1 cellular context compared by ENCODE assay signal in the genomic region with DNA sequence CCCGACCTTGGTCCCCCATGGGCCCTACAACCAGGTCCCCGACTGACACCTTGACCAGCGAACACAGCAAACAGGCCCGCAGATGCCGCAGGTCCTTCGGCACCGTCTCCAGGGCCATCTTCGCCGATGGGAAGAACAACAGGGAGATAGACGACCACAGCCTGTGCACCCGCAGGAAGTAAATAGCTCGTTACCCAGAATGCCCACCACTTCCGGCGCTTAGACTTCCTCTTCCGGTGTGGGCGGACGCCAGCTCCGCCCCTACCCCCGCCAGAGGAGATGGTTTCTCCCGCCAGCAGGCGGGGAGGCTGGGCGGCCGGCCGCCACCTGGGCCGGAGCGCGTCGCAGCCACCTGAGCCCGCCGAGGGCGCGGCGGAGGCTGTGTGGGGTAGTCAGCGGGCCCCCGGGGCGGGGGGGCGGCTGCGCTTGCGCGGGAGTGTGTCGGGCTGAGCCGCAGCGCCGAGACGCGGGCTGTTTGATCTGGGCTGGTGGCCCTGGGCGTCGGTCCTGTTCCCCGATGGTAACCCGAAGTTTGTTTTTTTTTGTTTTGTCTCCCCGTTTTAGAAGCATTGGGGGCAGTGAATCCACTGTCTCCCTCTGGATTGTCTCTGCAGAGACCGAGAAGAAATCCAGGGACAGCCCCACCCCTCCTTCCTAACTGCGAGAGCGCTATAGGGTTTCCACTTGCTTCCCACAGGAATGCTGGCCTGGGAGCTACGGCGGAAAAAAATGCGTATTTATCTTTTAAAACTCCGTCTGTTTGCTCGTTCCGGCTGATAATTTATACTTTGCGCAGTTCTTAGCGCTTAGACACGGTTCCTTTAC.
TF ChIP-seq lines count a peak whose summit lies in the region.

A gene (minus strand): TSS at position 184 of the 825 bp plus-strand sequence. CDS start 66 bp downstream, at position 118.

TF ChIP-seq in HepG2, 621 proteins besides CTCF, POLR2A, EP300 and RAD21 (continued from another document and continues in another):
- TF ChIP-seq, protein P1, sequence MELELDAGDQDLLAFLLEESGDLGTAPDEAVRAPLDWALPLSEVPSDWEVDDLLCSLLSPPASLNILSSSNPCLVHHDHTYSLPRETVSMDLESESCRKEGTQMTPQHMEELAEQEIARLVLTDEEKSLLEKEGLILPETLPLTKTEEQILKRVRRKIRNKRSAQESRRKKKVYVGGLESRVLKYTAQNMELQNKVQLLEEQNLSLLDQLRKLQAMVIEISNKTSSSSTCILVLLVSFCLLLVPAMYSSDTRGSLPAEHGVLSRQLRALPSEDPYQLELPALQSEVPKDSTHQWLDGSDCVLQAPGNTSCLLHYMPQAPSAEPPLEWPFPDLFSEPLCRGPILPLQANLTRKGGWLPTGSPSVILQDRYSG (CRISPR knock-in tag; IDR thresholded peaks at IDR 0.05), result 0 out of 2 replicates have a peak, but pooled peaks have one; percentile 55
- 0 out of 2 replicates have a peak, but pooled peaks have one; percentile 60 for TF ChIP-seq ZNF614 (CRISPR knock-in tag; IDR thresholded peaks at IDR 0.05; ENCODE audit: borderline replicate concordance)
- peak; percentile 90; the same call in 1 of the 2 replicates for TF ChIP-seq ZNF782 (CRISPR knock-in tag; IDR thresholded peaks at IDR 0.05; ENCODE audit: borderline replicate concordance)
- TF ChIP-seq, protein P2, sequence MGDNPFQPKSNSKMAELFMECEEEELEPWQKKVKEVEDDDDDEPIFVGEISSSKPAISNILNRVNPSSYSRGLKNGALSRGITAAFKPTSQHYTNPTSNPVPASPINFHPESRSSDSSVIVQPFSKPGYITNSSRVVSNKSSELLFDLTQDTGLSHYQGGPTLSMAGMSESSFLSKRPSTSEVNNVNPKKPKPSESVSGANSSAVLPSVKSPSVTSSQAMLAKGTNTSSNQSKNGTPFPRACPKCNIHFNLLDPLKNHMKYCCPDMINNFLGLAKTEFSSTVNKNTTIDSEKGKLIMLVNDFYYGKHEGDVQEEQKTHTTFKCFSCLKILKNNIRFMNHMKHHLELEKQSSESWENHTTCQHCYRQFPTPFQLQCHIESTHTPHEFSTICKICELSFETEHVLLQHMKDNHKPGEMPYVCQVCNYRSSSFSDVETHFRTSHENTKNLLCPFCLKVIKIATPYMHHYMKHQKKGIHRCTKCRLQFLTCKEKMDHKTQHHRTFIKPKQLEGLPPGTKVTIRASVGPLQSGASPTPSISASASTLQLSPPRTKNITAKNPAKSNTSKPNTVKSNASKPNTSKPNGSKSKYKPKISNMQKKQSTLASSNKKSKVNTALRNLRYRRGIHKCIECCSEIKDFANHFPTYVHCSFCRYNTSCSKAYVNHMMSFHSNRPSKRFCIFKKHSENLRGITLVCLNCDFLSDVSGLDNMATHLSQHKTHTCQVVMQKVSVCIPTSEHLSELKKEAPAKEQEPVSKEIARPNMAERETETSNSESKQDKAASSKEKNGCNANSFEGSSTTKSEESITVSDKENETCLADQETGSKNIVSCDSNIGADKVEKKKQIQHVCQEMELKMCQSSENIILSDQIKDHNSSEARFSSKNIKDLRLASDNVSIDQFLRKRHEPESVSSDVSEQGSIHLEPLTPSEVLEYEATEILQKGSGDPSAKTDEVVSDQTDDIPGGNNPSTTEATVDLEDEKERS (CRISPR knock-in tag; IDR thresholded peaks at IDR 0.05), result peak; percentile 80
- no peak for TF ChIP-seq TBX3 (IDR thresholded peaks at IDR 0.05; ENCODE audit: borderline replicate concordance)
- peak; percentile 21; the same call in 1 of the 2 replicates for TF ChIP-seq PRMT3 (CRISPR knock-in tag; IDR thresholded peaks at IDR 0.05; ENCODE audit: borderline replicate concordance, low read depth)
- peak; percentile 94 for TF ChIP-seq ERF (CRISPR knock-in tag; IDR thresholded peaks at IDR 0.05)
- TF ChIP-seq, protein P3, sequence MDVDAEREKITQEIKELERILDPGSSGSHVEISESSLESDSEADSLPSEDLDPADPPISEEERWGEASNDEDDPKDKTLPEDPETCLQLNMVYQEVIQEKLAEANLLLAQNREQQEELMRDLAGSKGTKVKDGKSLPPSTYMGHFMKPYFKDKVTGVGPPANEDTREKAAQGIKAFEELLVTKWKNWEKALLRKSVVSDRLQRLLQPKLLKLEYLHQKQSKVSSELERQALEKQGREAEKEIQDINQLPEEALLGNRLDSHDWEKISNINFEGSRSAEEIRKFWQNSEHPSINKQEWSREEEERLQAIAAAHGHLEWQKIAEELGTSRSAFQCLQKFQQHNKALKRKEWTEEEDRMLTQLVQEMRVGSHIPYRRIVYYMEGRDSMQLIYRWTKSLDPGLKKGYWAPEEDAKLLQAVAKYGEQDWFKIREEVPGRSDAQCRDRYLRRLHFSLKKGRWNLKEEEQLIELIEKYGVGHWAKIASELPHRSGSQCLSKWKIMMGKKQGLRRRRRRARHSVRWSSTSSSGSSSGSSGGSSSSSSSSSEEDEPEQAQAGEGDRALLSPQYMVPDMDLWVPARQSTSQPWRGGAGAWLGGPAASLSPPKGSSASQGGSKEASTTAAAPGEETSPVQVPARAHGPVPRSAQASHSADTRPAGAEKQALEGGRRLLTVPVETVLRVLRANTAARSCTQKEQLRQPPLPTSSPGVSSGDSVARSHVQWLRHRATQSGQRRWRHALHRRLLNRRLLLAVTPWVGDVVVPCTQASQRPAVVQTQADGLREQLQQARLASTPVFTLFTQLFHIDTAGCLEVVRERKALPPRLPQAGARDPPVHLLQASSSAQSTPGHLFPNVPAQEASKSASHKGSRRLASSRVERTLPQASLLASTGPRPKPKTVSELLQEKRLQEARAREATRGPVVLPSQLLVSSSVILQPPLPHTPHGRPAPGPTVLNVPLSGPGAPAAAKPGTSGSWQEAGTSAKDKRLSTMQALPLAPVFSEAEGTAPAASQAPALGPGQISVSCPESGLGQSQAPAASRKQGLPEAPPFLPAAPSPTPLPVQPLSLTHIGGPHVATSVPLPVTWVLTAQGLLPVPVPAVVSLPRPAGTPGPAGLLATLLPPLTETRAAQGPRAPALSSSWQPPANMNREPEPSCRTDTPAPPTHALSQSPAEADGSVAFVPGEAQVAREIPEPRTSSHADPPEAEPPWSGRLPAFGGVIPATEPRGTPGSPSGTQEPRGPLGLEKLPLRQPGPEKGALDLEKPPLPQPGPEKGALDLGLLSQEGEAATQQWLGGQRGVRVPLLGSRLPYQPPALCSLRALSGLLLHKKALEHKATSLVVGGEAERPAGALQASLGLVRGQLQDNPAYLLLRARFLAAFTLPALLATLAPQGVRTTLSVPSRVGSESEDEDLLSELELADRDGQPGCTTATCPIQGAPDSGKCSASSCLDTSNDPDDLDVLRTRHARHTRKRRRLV (CRISPR knock-in tag; IDR thresholded peaks at IDR 0.05), result peak; percentile 87
- TF ChIP-seq, protein P4, sequence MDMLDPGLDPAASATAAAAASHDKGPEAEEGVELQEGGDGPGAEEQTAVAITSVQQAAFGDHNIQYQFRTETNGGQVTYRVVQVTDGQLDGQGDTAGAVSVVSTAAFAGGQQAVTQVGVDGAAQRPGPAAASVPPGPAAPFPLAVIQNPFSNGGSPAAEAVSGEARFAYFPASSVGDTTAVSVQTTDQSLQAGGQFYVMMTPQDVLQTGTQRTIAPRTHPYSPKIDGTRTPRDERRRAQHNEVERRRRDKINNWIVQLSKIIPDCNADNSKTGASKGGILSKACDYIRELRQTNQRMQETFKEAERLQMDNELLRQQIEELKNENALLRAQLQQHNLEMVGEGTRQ (IDR thresholded peaks at IDR 0.05; ENCODE audit: low read depth, low read length), result no peak
- TF ChIP-seq, protein P4 (CRISPR knock-in tag; IDR thresholded peaks at IDR 0.05; ENCODE audit: borderline replicate concordance), result no peak
- peak; percentile 96 for TF ChIP-seq SALL1 (CRISPR knock-in tag; IDR thresholded peaks at IDR 0.05)
- TF ChIP-seq, protein P5, sequence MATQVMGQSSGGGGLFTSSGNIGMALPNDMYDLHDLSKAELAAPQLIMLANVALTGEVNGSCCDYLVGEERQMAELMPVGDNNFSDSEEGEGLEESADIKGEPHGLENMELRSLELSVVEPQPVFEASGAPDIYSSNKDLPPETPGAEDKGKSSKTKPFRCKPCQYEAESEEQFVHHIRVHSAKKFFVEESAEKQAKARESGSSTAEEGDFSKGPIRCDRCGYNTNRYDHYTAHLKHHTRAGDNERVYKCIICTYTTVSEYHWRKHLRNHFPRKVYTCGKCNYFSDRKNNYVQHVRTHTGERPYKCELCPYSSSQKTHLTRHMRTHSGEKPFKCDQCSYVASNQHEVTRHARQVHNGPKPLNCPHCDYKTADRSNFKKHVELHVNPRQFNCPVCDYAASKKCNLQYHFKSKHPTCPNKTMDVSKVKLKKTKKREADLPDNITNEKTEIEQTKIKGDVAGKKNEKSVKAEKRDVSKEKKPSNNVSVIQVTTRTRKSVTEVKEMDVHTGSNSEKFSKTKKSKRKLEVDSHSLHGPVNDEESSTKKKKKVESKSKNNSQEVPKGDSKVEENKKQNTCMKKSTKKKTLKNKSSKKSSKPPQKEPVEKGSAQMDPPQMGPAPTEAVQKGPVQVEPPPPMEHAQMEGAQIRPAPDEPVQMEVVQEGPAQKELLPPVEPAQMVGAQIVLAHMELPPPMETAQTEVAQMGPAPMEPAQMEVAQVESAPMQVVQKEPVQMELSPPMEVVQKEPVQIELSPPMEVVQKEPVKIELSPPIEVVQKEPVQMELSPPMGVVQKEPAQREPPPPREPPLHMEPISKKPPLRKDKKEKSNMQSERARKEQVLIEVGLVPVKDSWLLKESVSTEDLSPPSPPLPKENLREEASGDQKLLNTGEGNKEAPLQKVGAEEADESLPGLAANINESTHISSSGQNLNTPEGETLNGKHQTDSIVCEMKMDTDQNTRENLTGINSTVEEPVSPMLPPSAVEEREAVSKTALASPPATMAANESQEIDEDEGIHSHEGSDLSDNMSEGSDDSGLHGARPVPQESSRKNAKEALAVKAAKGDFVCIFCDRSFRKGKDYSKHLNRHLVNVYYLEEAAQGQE (IDR thresholded peaks at IDR 0.05; ENCODE audit: borderline replicate concordance in 1 of 2, low read depth in 1 of 2, low read length in 2 of 2), result peak in 1 of 2 experiments; percentile 54; a peak in 1 of 4 replicates
- peak; percentile 87; the same call in 1 of the 2 replicates for TF ChIP-seq KLF15 (CRISPR knock-in tag; IDR thresholded peaks at IDR 0.05; ENCODE audit: borderline replicate concordance)
- peak; percentile 83; the same call in 1 of the 2 replicates for TF ChIP-seq ZNF230 (CRISPR knock-in tag; IDR thresholded peaks at IDR 0.05)
- TF ChIP-seq KAT2B (IDR thresholded peaks at IDR 0.05; ENCODE audit: borderline replicate concordance, low read depth, low read length), result no peak
- peak; percentile 92; the same call in 1 of the 2 replicates for TF ChIP-seq ZNF326 (CRISPR knock-in tag; IDR thresholded peaks at IDR 0.05; ENCODE audit: borderline replicate concordance)
- TF ChIP-seq SAFB2 (CRISPR knock-in tag; IDR thresholded peaks at IDR 0.05; ENCODE audit: borderline replicate concordance, low read depth), result peak; percentile 93; the same call in 1 of the 2 replicates
- TF ChIP-seq ZNF124 (CRISPR knock-in tag; IDR thresholded peaks at IDR 0.05), result peak; percentile 94
- TF ChIP-seq ELF4 (CRISPR knock-in tag; IDR thresholded peaks at IDR 0.05; ENCODE audit: borderline replicate concordance), result peak; percentile 94; the same call in 1 of the 2 replicates
- TF ChIP-seq RORA (CRISPR knock-in tag; IDR thresholded peaks at IDR 0.05), result 0 out of 2 replicates have a peak, but pooled peaks have one; percentile 33
- TF ChIP-seq BRD4 (CRISPR knock-in tag; IDR thresholded peaks at IDR 0.05), result peak; percentile 88
- TF ChIP-seq SIN3B (IDR thresholded peaks at IDR 0.05; ENCODE audit: low read length), result peak; percentile 91
- TF ChIP-seq, protein P6, sequence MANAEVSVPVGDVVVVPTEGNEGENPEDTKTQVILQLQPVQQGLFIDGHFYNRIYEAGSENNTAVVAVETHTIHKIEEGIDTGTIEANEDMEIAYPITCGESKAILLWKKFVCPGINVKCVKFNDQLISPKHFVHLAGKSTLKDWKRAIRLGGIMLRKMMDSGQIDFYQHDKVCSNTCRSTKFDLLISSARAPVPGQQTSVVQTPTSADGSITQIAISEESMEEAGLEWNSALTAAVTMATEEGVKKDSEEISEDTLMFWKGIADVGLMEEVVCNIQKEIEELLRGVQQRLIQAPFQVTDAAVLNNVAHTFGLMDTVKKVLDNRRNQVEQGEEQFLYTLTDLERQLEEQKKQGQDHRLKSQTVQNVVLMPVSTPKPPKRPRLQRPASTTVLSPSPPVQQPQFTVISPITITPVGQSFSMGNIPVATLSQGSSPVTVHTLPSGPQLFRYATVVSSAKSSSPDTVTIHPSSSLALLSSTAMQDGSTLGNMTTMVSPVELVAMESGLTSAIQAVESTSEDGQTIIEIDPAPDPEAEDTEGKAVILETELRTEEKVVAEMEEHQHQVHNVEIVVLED (CRISPR knock-in tag; IDR thresholded peaks at IDR 0.05; ENCODE audit: borderline replicate concordance), result peak; percentile 85
- no peak for TF ChIP-seq NCOA5 (CRISPR knock-in tag; IDR thresholded peaks at IDR 0.05)
- TF ChIP-seq POGZ (CRISPR knock-in tag; IDR thresholded peaks at IDR 0.05), result peak; percentile 95
- peak; percentile 83 for TF ChIP-seq FOXJ3 (CRISPR knock-in tag; IDR thresholded peaks at IDR 0.05; ENCODE audit: borderline replicate concordance)
- TF ChIP-seq SRY (CRISPR knock-in tag; IDR thresholded peaks at IDR 0.05), result peak; percentile 29; the same call in 1 of the 2 replicates
- no peak for TF ChIP-seq NBN (conservative IDR thresholded peaks at IDR 0.05)
- peak; percentile 77 for TF ChIP-seq CREM (IDR thresholded peaks at IDR 0.05)
- no peak for TF ChIP-seq CREM (CRISPR knock-in tag; IDR thresholded peaks at IDR 0.05)
- peak; percentile 22; the same call in 1 of the 2 replicates for TF ChIP-seq ZNF878 (CRISPR knock-in tag; IDR thresholded peaks at IDR 0.05)
- TF ChIP-seq HNF4G (IDR thresholded peaks at IDR 0.05; ENCODE audit: borderline replicate concordance, low read depth, low read length), result no peak
- peak; percentile 55; the same call in 1 of the 2 replicates for TF ChIP-seq HNF4G (CRISPR knock-in tag; IDR thresholded peaks at IDR 0.05; ENCODE audit: borderline replicate concordance, low read depth)
- peak; percentile 74; the same call in 1 of the 2 replicates for TF ChIP-seq ZNF557 (CRISPR knock-in tag; IDR thresholded peaks at IDR 0.05)
- TF ChIP-seq, protein P7, sequence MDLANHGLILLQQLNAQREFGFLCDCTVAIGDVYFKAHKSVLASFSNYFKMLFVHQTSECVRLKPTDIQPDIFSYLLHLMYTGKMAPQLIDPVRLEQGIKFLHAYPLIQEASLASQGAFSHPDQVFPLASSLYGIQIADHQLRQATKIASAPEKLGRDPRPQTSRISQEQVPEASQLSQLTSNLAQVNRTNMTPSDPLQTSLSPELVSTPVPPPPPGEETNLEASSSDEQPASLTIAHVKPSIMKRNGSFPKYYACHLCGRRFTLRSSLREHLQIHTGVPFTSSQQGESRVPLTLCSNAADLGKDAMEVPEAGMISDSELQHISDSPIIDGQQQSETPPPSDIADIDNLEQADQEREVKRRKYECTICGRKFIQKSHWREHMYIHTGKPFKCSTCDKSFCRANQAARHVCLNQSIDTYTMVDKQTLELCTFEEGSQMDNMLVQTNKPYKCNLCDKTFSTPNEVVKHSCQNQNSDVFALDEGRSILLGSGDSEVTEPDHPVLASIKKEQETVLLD (CRISPR knock-in tag; IDR thresholded peaks at IDR 0.05; ENCODE audit: low read depth), result peak; percentile 94
- TF ChIP-seq GATA4 (IDR thresholded peaks at IDR 0.05; ENCODE audit: borderline replicate concordance, low read depth), result 0 out of 2 replicates have a peak, but pooled peaks have one; percentile 45
